ENCODE assay signal across 18 cellular contexts in the genomic region with DNA sequence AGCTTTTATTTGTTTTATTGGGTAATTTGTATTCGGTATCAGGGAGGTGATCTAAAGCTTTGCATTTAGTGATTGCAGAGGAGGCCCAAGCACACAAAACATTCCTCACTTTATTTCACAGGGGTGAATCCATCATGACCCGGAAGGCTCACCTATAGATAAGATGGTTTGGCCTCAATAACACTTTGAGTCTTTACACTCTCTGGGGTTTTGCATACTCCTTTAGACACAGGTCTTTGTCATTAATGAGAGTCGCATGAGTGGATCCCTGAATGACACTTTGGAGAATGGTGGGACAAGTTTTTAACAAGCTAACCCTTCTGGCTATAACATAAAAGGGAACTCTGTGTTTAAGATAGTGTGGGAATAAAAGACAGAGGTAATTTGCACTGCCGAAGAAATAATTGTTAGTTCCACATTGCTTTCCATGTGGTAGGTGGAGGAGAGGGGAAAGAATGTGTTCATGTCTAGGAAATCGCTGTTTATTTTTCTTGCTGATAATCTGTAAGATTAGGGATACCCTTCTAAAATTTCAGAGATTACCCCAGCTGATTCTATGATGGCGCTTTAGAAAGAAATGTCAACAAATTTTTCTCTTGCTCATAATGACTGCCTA.
DNase-seq lines count a peak whose midpoint lies in the region; ATAC-seq and TF ChIP-seq lines count a peak whose summit lies in the region.
"Had no signal": no experiment of that assay in that cellular context is flagged by ENCODE, and none has a peak within 500 bp of the region (broad histone marks: within the 10 kb centered on the region; RNA-seq: fewer than 3 reads in every experiment).

No MANE protein-coding gene starts in this region.

- H3K27ac ChIP-seq in HEK293 (ENCODE audit: extremely low read depth, low read depth, low read length): no peak overlapping the region
- H3K27ac ChIP-seq in mesendoderm (ENCODE audit: low read depth, low read length): no peak overlapping the region
- H3K27ac ChIP-seq: BLaER1 treated with 17β-estradiol and CSF1 and Interleukin-3, amounts not matched to agents 10 nM and 100 nM had no signal

- H3K4me1 ChIP-seq in HEK293 (ENCODE audit: control insufficient read depth, insufficient read depth, low read length) (0 out of 2 replicates have a peak, but pooled peaks cover 2% of the 10 kb centered on the region), mesendoderm (ENCODE audit: control insufficient read depth, low read depth, low read length) (no peaks in the 10 kb centered on the region)
- H3K4me1 ChIP-seq: BLaER1 treated with 17β-estradiol and CSF1 and Interleukin-3, amounts not matched to agents 10 nM and 100 nM; HAP-1 had no signal

- H3K79me2 ChIP-seq in mesendoderm (ENCODE audit: control insufficient read depth, insufficient read depth, low read length): no peaks in the 10 kb centered on the region

- no peak overlapping the region for H3K9ac ChIP-seq in mesendoderm (ENCODE audit: low read length)
- H3K9ac ChIP-seq: BLaER1 treated with 17β-estradiol and CSF1 and Interleukin-3, amounts not matched to agents 10 nM and 100 nM had no signal

- WGBS in mesendoderm (ENCODE audit: extremely low coverage, insufficient coverage, low lambda C conversion rate): no CpG with 5 or more reads among the region's 6 CpGs

- H3K4me3 ChIP-seq in HEK293 (ENCODE audit: low read depth, low read length): no peak overlapping the region
- H3K4me3 ChIP-seq in mesendoderm (ENCODE audit: low read length): no peak overlapping the region
- H3K4me3 ChIP-seq: BLaER1 treated with 17β-estradiol and CSF1 and Interleukin-3, amounts not matched to agents 10 nM and 100 nM; GM12878; HAP-1; K562 had no signal

- H3K23ac ChIP-seq in mesendoderm (ENCODE audit: low read length): no peak overlapping the region

- no peaks in the 10 kb centered on the region for H3K9me3 ChIP-seq in HEK293 (ENCODE audit: control insufficient read depth, insufficient read depth, low read depth, low read length)
- H3K9me3 ChIP-seq: BLaER1 treated with 17β-estradiol and CSF1 and Interleukin-3, amounts not matched to agents 10 nM and 100 nM; HAP-1 had no signal

- TF ChIP-seq CTCF in HEK293 (tag by site-specific recombination; IDR thresholded peaks at IDR 0.05): no peak

- no peak overlapping the region for H3K4me2 ChIP-seq in mesendoderm (ENCODE audit: low read length)
- H3K4me2 ChIP-seq: BLaER1 treated with 17β-estradiol and CSF1 and Interleukin-3, amounts not matched to agents 10 nM and 100 nM had no signal

- H3K18ac ChIP-seq in mesendoderm (ENCODE audit: low read length): no peak overlapping the region

- ATAC-seq in GM19452 (IDR thresholded peaks at IDR 0.05; ENCODE audit: unreplicated experiment): no peak
- ATAC-seq in GM21367 (IDR thresholded peaks at IDR 0.05; ENCODE audit: unreplicated experiment): no peak
- ATAC-seq: CD8-positive, alpha-beta T cell; GM12878; K562 had no signal

- H2BK5ac ChIP-seq in mesendoderm (ENCODE audit: low read length): no peak overlapping the region

- H3K56ac ChIP-seq in mesendoderm (ENCODE audit: low read length): no peak overlapping the region

- CTCF ChIA-PET in HEK293 (lab: Yijun Ruan, JAX): interaction anchor here (1.0 to 1.1 kb wide), 2 partner anchors 277 to 549 kb away, joined by 3 read pairs; no protein-coding TSS in a partner anchor

- H2BK120ac ChIP-seq in mesendoderm (ENCODE audit: low read depth, low read length): no peak overlapping the region

- no peak overlapping the region for H4K5ac ChIP-seq in mesendoderm (ENCODE audit: low read length)

- no peak overlapping the region for H3K4ac ChIP-seq in mesendoderm (ENCODE audit: low read depth, low read length)

- H3K36me3 ChIP-seq in HEK293 (ENCODE audit: control insufficient read depth in 2 of 2, insufficient read depth in 1 of 2, low read length in 2 of 2) (no peaks in the 10 kb centered on the region), mesendoderm (ENCODE audit: control insufficient read depth, insufficient read depth, low read length) (no peaks in the 10 kb centered on the region)
- H3K36me3 ChIP-seq: BLaER1 treated with 17β-estradiol and CSF1 and Interleukin-3, amounts not matched to agents 10 nM and 100 nM; HAP-1 had no signal

- no peaks in the 10 kb centered on the region for H3K27me3 ChIP-seq in mesendoderm (ENCODE audit: insufficient read depth, low read length, poor library complexity)
- H3K27me3 ChIP-seq: BLaER1 treated with 17β-estradiol and CSF1 and Interleukin-3, amounts not matched to agents 10 nM and 100 nM had no signal

- H2AK5ac ChIP-seq in mesendoderm (ENCODE audit: low read length): no peak overlapping the region

- DNase-seq in NCI-H69 (lab: John Stamatoyannopoulos, UW): peak; percentile 81
- DNase-seq in mesendoderm: peak; percentile 14
- peak; percentile 25 for DNase-seq in retina
- DNase-seq in germinal center (ENCODE audit: low spot score): no peak
- DNase-seq: CD8-positive, alpha-beta T cell; COR-L47; DMS 273 treated with DMSO at 0.1 percent for 48 hours; DMS53; DND-41; EL; IMR-90 had no signal

- no peak overlapping the region for H2BK15ac ChIP-seq in mesendoderm (replicated peaks; ENCODE audit: low read depth)

- POLR2A ChIA-PET in HEK293 (lab: Yijun Ruan, JAX): no interaction called here

- H3K79me1 ChIP-seq in mesendoderm (ENCODE audit: low read length): no peaks in the 10 kb centered on the region

- no peak overlapping the region for H4K8ac ChIP-seq in mesendoderm (ENCODE audit: low read depth, low read length)

TF ChIP-seq in HEK293, 187 proteins besides CTCF, POLR2A, EP300 and RAD21 (continues in another document):
- TF ChIP-seq, protein P1, sequence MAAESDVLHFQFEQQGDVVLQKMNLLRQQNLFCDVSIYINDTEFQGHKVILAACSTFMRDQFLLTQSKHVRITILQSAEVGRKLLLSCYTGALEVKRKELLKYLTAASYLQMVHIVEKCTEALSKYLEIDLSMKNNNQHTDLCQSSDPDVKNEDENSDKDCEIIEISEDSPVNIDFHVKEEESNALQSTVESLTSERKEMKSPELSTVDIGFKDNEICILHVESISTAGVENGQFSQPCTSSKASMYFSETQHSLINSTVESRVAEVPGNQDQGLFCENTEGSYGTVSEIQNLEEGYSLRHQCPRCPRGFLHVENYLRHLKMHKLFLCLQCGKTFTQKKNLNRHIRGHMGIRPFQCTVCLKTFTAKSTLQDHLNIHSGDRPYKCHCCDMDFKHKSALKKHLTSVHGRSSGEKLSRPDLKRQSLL (tag by site-specific recombination; IDR thresholded peaks at IDR 0.05): no peak
- TF ChIP-seq, protein P2, sequence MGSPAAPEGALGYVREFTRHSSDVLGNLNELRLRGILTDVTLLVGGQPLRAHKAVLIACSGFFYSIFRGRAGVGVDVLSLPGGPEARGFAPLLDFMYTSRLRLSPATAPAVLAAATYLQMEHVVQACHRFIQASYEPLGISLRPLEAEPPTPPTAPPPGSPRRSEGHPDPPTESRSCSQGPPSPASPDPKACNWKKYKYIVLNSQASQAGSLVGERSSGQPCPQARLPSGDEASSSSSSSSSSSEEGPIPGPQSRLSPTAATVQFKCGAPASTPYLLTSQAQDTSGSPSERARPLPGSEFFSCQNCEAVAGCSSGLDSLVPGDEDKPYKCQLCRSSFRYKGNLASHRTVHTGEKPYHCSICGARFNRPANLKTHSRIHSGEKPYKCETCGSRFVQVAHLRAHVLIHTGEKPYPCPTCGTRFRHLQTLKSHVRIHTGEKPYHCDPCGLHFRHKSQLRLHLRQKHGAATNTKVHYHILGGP (tag by site-specific recombination; IDR thresholded peaks at IDR 0.05): peak; percentile 67
- TF ChIP-seq, protein P3, sequence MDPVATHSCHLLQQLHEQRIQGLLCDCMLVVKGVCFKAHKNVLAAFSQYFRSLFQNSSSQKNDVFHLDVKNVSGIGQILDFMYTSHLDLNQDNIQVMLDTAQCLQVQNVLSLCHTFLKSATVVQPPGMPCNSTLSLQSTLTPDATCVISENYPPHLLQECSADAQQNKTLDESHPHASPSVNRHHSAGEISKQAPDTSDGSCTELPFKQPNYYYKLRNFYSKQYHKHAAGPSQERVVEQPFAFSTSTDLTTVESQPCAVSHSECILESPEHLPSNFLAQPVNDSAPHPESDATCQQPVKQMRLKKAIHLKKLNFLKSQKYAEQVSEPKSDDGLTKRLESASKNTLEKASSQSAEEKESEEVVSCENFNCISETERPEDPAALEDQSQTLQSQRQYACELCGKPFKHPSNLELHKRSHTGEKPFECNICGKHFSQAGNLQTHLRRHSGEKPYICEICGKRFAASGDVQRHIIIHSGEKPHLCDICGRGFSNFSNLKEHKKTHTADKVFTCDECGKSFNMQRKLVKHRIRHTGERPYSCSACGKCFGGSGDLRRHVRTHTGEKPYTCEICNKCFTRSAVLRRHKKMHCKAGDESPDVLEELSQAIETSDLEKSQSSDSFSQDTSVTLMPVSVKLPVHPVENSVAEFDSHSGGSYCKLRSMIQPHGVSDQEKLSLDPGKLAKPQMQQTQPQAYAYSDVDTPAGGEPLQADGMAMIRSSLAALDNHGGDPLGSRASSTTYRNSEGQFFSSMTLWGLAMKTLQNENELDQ (tag by site-specific recombination; IDR thresholded peaks at IDR 0.05; ENCODE audit: low read depth): no peak
- TF ChIP-seq SP7 (tag by site-specific recombination; IDR thresholded peaks at IDR 0.05) (peak; percentile 92), YY1 (tag by site-specific recombination; IDR thresholded peaks at IDR 0.05) (no peak), KLF1 (tag by site-specific recombination; IDR thresholded peaks at IDR 0.05) (no peak), ZNF10 (tag by site-specific recombination; IDR thresholded peaks at IDR 0.05) (no peak)
